Comparison of ENCODE assay signal across 17 cellular contexts in the genomic region with DNA sequence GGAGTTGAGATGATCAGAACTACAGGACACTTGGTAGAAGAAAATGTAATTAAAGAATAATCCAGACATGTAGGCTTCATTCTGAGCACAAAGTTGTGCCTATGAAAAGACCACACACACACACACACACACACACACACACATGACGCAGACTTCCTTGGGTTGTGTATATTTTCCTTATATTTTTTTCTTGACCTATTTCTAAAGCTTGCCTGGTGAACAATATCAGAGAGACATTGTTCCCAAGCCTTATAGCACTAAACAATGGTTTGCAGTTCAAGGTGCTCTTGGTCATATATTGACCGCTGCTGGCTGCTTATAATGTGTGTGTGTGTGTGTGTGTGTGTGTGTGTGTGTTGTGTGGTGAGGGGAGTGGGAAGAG.
DNase-seq lines count a peak whose midpoint lies in the region; ATAC-seq and TF ChIP-seq lines count a peak whose summit lies in the region.
"Had no signal": no experiment of that assay in that cellular context is flagged by ENCODE, and none has a peak within 500 bp of the region (broad histone marks: within the 10 kb centered on the region; RNA-seq: fewer than 3 reads in every experiment).

No MANE protein-coding gene starts in this region.

- DNase-seq in T-helper 2 cell treated with Interferon-gamma antibody and Interleukin-4, amounts not matched to agents 5 μg/mL and 100 μg/mL, for 36 hours (ENCODE audit: low spot score) = no peak
- no peak for DNase-seq in T-helper 2 cell
- no peak for DNase-seq in activated CD8-positive, alpha-beta T cell treated with anti-CD3 and anti-CD28 coated beads, Interleukin-2, amount 10 ng/mL, durations not matched to agents 7 days and 5 days
- no peak for DNase-seq in substantia nigra (lab: John Stamatoyannopoulos, UW)
- DNase-seq in effector memory CD8-positive, alpha-beta T cell = no peak
- DNase-seq in medulla oblongata (ENCODE audit: extremely low spot score) = no peak
- no peak for DNase-seq in SIG-M5 (lab: John Stamatoyannopoulos, UW)
- DNase-seq: 8988T; activated CD4-positive, CD25-positive, alpha-beta regulatory T cell treated with anti-CD3 and anti-CD28 coated beads, Interleukin-2, amount 50 U/mL, for 72 hours; NCI-H2081; NCI-H748 treated with DMSO at 0.1 percent for 48 hours; right lobe of liver had no signal

- H3K27me3 ChIP-seq in gastroesophageal sphincter = no peaks in the 10 kb centered on the region
- H3K27me3 ChIP-seq: right lobe of liver had no signal

- H3K4me1 ChIP-seq in gastroesophageal sphincter = peaks cover 6 to 34% (median 12%) of the 10 kb centered on the region in 3 donors
- H3K4me1 ChIP-seq: HAP-1, right lobe of liver had no signal

- POLR2A ChIA-PET in activated CD8-positive, alpha-beta T cell treated with anti-CD3 and anti-CD28 coated beads, Interleukin-2, amount 10 ng/mL, durations not matched to agents 7 days and 5 days (lab: Charles Lee) = no interaction called here

- WGBS in gastroesophageal sphincter (ENCODE audit: low coverage in 1 of 2), 2 donors = 65 to 93% methylated on average over 2 of the region's 2 CpGs

- H3K27ac ChIP-seq in gastroesophageal sphincter (peak overlapping the region in 3 of 4 donors; percentile 75 to 86 (median 79)), substantia nigra (ENCODE audit: low read depth, low read length, poor library complexity, severe bottlenecking) (peak overlapping the region; percentile 27)

- peak overlapping the region; percentile 76 for H3K27ac Mint-ChIP-seq in T-helper 2 cell treated with Interferon-gamma antibody and Interleukin-4, amounts not matched to agents 5 μg/mL and 100 μg/mL, for 36 hours
- H3K27ac Mint-ChIP-seq in activated CD8-positive, alpha-beta T cell treated with anti-CD3 and anti-CD28 coated beads, Interleukin-2, amount 10 ng/mL, durations not matched to agents 7 days and 5 days = peak overlapping the region; percentile 77
- H3K27ac Mint-ChIP-seq in effector memory CD8-positive, alpha-beta T cell = no peak overlapping the region

- no peaks in the 10 kb centered on the region for H3K9me3 Mint-ChIP-seq in T-helper 2 cell treated with Interferon-gamma antibody and Interleukin-4, amounts not matched to agents 5 μg/mL and 100 μg/mL, for 36 hours
- no peaks in the 10 kb centered on the region for H3K9me3 Mint-ChIP-seq in activated CD8-positive, alpha-beta T cell treated with anti-CD3 and anti-CD28 coated beads, Interleukin-2, amount 10 ng/mL, durations not matched to agents 7 days and 5 days (ENCODE audit: insufficient read depth)
- H3K9me3 Mint-ChIP-seq in effector memory CD8-positive, alpha-beta T cell = no peaks in the 10 kb centered on the region
- H3K9me3 Mint-ChIP-seq: stimulated activated memory B cell treated with anti-CD40 and anti-IgM and Interleukin-4, amounts not matched to agents 10 μg/mL and 1 μg/mL and 100 μg/mL, for 72 hours had no signal

- peaks cover 30% of the 10 kb centered on the region for H3K4me1 Mint-ChIP-seq in T-helper 2 cell treated with Interferon-gamma antibody and Interleukin-4, amounts not matched to agents 5 μg/mL and 100 μg/mL, for 36 hours (ENCODE audit: low read depth)
- H3K4me1 Mint-ChIP-seq in activated CD8-positive, alpha-beta T cell treated with anti-CD3 and anti-CD28 coated beads, Interleukin-2, amount 10 ng/mL, durations not matched to agents 7 days and 5 days (ENCODE audit: low read depth) = peaks cover 7% of the 10 kb centered on the region
- peaks cover 26 to 27% of the 10 kb centered on the region in 2 donors for H3K4me1 Mint-ChIP-seq in effector memory CD8-positive, alpha-beta T cell (ENCODE audit: low read depth in 2 of 2)

- peaks cover 0 to 17% of the 10 kb centered on the region in 2 donors for H3K36me3 ChIP-seq in gastroesophageal sphincter
- H3K36me3 ChIP-seq: HAP-1, right lobe of liver had no signal

- CTCF ChIA-PET in activated CD8-positive, alpha-beta T cell treated with anti-CD3 and anti-CD28 coated beads, Interleukin-2, amount 10 ng/mL, durations not matched to agents 7 days and 5 days (lab: Charles Lee) = interaction anchor here (0.9 to 1.3 kb wide), 2 partner anchors 9 to 304 kb away, joined by 3 to 7 read pairs; no protein-coding TSS in a partner anchor

- H3K27me3 Mint-ChIP-seq in T-helper 2 cell treated with Interferon-gamma antibody and Interleukin-4, amounts not matched to agents 5 μg/mL and 100 μg/mL, for 36 hours (ENCODE audit: low read depth) = no peaks in the 10 kb centered on the region
- peaks cover 3% of the 10 kb centered on the region for H3K27me3 Mint-ChIP-seq in activated CD8-positive, alpha-beta T cell treated with anti-CD3 and anti-CD28 coated beads, Interleukin-2, amount 10 ng/mL, durations not matched to agents 7 days and 5 days (ENCODE audit: low read depth)
- no peaks in the 10 kb centered on the region for H3K27me3 Mint-ChIP-seq in effector memory CD8-positive, alpha-beta T cell
- H3K27me3 Mint-ChIP-seq: stimulated activated memory B cell treated with anti-CD40 and anti-IgM and Interleukin-4, amounts not matched to agents 10 μg/mL and 1 μg/mL and 100 μg/mL, for 72 hours had no signal

- H3K36me3 Mint-ChIP-seq in T-helper 2 cell treated with Interferon-gamma antibody and Interleukin-4, amounts not matched to agents 5 μg/mL and 100 μg/mL, for 36 hours (ENCODE audit: low read depth) = peaks cover 3% of the 10 kb centered on the region
- H3K36me3 Mint-ChIP-seq in activated CD8-positive, alpha-beta T cell treated with anti-CD3 and anti-CD28 coated beads, Interleukin-2, amount 10 ng/mL, durations not matched to agents 7 days and 5 days (ENCODE audit: low read depth) = no peaks in the 10 kb centered on the region
- H3K36me3 Mint-ChIP-seq in effector memory CD8-positive, alpha-beta T cell (ENCODE audit: insufficient read depth) = peaks cover 17% of the 10 kb centered on the region
- H3K36me3 Mint-ChIP-seq: stimulated activated memory B cell treated with anti-CD40 and anti-IgM and Interleukin-4, amounts not matched to agents 10 μg/mL and 1 μg/mL and 100 μg/mL, for 72 hours had no signal

- no peak for TF ChIP-seq EP300 in gastroesophageal sphincter (IDR thresholded peaks at IDR 0.05)

- ATAC-seq in activated CD8-positive, alpha-beta T cell treated with anti-CD3 and anti-CD28 coated beads, Interleukin-2, amount 10 ng/mL, durations not matched to agents 7 days and 5 days = no peak
- no peak for ATAC-seq in gastroesophageal sphincter
- ATAC-seq in effector memory CD8-positive, alpha-beta T cell (replicated peaks) = no peak
- ATAC-seq: stimulated activated memory B cell treated with anti-CD40 and anti-IgM and Interleukin-4, amounts not matched to agents 10 μg/mL and 1 μg/mL and 100 μg/mL, for 72 hours had no signal

- no peak overlapping the region for H3K4me3 ChIP-seq in gastroesophageal sphincter
- H3K4me3 ChIP-seq: GM12878, HAP-1, lung, right lobe of liver had no signal

- no peaks in the 10 kb centered on the region for H3K9me3 ChIP-seq in gastroesophageal sphincter
- H3K9me3 ChIP-seq: HAP-1, right lobe of liver had no signal

- no peak overlapping the region for H3K4me3 Mint-ChIP-seq in T-helper 2 cell treated with Interferon-gamma antibody and Interleukin-4, amounts not matched to agents 5 μg/mL and 100 μg/mL, for 36 hours
- no peak overlapping the region for H3K4me3 Mint-ChIP-seq in activated CD8-positive, alpha-beta T cell treated with anti-CD3 and anti-CD28 coated beads, Interleukin-2, amount 10 ng/mL, durations not matched to agents 7 days and 5 days
- peak overlapping the region in 1 of 2 donors; percentile 62 for H3K4me3 Mint-ChIP-seq in effector memory CD8-positive, alpha-beta T cell
- H3K4me3 Mint-ChIP-seq: stimulated activated memory B cell treated with anti-CD40 and anti-IgM and Interleukin-4, amounts not matched to agents 10 μg/mL and 1 μg/mL and 100 μg/mL, for 72 hours had no signal

- no peak for TF ChIP-seq POLR2A in gastroesophageal sphincter (IDR thresholded peaks at IDR 0.05)

- no peak for TF ChIP-seq CTCF in gastroesophageal sphincter (IDR thresholded peaks at IDR 0.05)

Comparison
In these comparisons a context has a peak if more than half of its experiments do, and no peak if none do; other contexts are left out.
1. H3K27ac Mint-ChIP-seq: peak in T-helper 2 cell treated with Interferon-gamma antibody and Interleukin-4, amounts not matched to agents 5 μg/mL and 100 μg/mL, for 36 hours (single experiment) and activated CD8-positive, alpha-beta T cell treated with anti-CD3 and anti-CD28 coated beads, Interleukin-2, amount 10 ng/mL, durations not matched to agents 7 days and 5 days (single experiment); none in effector memory CD8-positive, alpha-beta T cell (0 of 2).